9 cellular contexts compared by ENCODE assay signal in the genomic region with DNA sequence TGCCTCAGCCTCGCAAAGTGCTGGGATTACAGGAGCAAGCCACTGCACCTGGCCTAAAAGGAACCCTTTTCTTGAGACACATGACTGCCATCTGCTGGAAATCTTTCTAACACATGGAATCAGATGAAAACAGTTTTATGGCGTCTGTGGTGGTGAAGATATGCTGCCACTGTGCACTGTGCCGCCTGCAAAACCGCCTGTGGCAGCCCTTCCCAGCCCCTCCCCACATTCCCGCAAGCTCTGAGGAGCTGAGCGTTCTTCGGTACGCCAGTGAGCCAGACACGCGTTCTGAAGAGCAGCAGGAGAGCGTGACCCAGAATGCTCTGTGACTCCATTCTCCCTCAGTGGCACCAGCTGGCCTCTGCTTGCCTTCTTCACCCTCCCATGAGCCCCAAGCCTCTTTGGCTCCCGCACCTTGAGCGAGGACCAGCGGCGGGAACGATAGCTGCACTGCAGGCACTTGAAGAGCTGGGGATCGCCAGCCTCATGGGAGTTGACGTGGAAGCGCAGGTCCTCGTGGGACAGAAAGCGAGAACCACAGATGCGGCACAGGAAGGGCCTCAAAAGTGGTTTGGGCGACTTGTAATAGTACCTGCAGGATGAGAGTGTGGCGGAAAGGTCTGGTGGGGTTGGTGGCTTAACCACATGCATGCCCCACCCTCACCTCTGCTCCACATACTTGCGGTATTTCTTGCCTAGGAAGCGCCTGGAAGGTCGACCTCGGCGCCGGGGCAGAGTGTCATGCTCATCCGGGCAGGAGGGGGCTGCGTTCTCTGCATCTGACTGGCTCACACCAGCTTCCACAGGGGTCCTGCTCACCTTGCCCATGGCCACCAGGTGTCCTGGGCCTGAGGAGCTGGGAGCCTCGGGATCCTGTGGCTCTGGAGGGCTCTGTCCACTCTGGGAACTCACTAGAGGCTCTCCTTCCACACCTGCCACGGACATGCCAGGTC. TPM values are rescaled to one million over a fixed set of nuclear protein-coding genes. Genes with fewer than 3 reads are reported as not detected.
DNase-seq lines count a peak whose midpoint lies in the region; ATAC-seq, FAIRE-seq and TF ChIP-seq lines count a peak whose summit lies in the region.
"Had no signal": no experiment of that assay in that cellular context is flagged by ENCODE, and none has a peak within 500 bp of the region (broad histone marks: within the 10 kb centered on the region; RNA-seq: fewer than 3 reads in every experiment).

No MANE protein-coding gene starts in this region.

- H3K9me3 Mint-ChIP-seq in stimulated activated naive B cell treated with anti-CD40 and anti-IgM and Interleukin-4, amounts not matched to agents 10 μg/mL and 1 μg/mL and 100 μg/mL, for 72 hours, result no peaks in the 10 kb centered on the region

- peaks cover 56 to 67% of the 10 kb centered on the region in 2 donors for H3K36me3 Mint-ChIP-seq in stimulated activated naive B cell treated with anti-CD40 and anti-IgM and Interleukin-4, amounts not matched to agents 10 μg/mL and 1 μg/mL and 100 μg/mL, for 72 hours

- H3K27ac ChIP-seq in gastroesophageal sphincter, result no peak overlapping the region
- H3K27ac ChIP-seq: upper lobe of left lung had no signal

- H3K27me3 Mint-ChIP-seq in stimulated activated naive B cell treated with anti-CD40 and anti-IgM and Interleukin-4, amounts not matched to agents 10 μg/mL and 1 μg/mL and 100 μg/mL, for 72 hours, result no peaks in the 10 kb centered on the region

- no peak overlapping the region for H3K4me3 Mint-ChIP-seq in stimulated activated naive B cell treated with anti-CD40 and anti-IgM and Interleukin-4, amounts not matched to agents 10 μg/mL and 1 μg/mL and 100 μg/mL, for 72 hours

- peak; percentile 62 for DNase-seq in COR-L47 (lab: John Stamatoyannopoulos, UW)
- peak; percentile 59 for DNase-seq in HTR-8/SVneo (ENCODE audit: insufficient read length, low spot score)
- peak; percentile 51 for DNase-seq in RPMI7951 (ENCODE audit: low read depth)
- peak; percentile 16 for DNase-seq in fibroblast of the conjunctiva (ENCODE audit: low read depth)
- no peak for DNase-seq in stimulated activated naive B cell treated with anti-CD40 and anti-IgM and Interleukin-4, amounts not matched to agents 10 μg/mL and 1 μg/mL and 100 μg/mL, for 72 hours
- DNase-seq in amygdala (lab: John Stamatoyannopoulos, UW), result no peak
- DNase-seq: upper lobe of left lung had no signal

- peak; percentile 33 for FAIRE-seq in HTR-8/SVneo (lab: Jason Lieb, UNC)

- no peak overlapping the region for H3K4me3 ChIP-seq in gastroesophageal sphincter
- H3K4me3 ChIP-seq: upper lobe of left lung had no signal

- TF ChIP-seq EP300 in gastroesophageal sphincter (IDR thresholded peaks at IDR 0.05), result no peak

- peak in 1 of 4 experiments; percentile 36 for TF ChIP-seq CTCF in gastroesophageal sphincter (IDR thresholded peaks at IDR 0.05)

- no peak for ATAC-seq in stimulated activated naive B cell treated with anti-CD40 and anti-IgM and Interleukin-4, amounts not matched to agents 10 μg/mL and 1 μg/mL and 100 μg/mL, for 72 hours (replicated peaks)
- ATAC-seq in gastroesophageal sphincter (no peak), GM21367 (IDR thresholded peaks at IDR 0.05; ENCODE audit: unreplicated experiment) (no peak)

- H3K36me3 ChIP-seq in gastroesophageal sphincter, result peaks cover 0 to 100% of the 10 kb centered on the region in 2 donors

- TF ChIP-seq POLR2A in gastroesophageal sphincter (IDR thresholded peaks at IDR 0.05), result no peak

- H3K27me3 ChIP-seq in gastroesophageal sphincter, result no peaks in the 10 kb centered on the region
- H3K27me3 ChIP-seq: upper lobe of left lung had no signal

- H3K27ac Mint-ChIP-seq in stimulated activated naive B cell treated with anti-CD40 and anti-IgM and Interleukin-4, amounts not matched to agents 10 μg/mL and 1 μg/mL and 100 μg/mL, for 72 hours, result peak overlapping the region; percentile 47

- H3K4me1 Mint-ChIP-seq in stimulated activated naive B cell treated with anti-CD40 and anti-IgM and Interleukin-4, amounts not matched to agents 10 μg/mL and 1 μg/mL and 100 μg/mL, for 72 hours, result peaks cover 15 to 16% of the 10 kb centered on the region in 2 donors

- WGBS in gastroesophageal sphincter (ENCODE audit: low coverage in 1 of 2), 2 donors, result 71% methylated on average over 7 of the region's 34 CpGs; no CpG with 5 or more reads in 1 of the 2 donors

- no peaks in the 10 kb centered on the region for H3K9me3 ChIP-seq in gastroesophageal sphincter
- H3K9me3 ChIP-seq: upper lobe of left lung had no signal

- peaks cover 0 to under 1% (median 0%) of the 10 kb centered on the region in 3 donors for H3K4me1 ChIP-seq in gastroesophageal sphincter

RNA-seq across cellular contexts. Expression of gene ZNF335, which starts 8.7 kb away (rescaled TPM):
- total RNA-seq in RPMI7951 (2014; rRNA removed; shearing (Covaris generic)), result 11.9 and 12.0 TPM in 2 replicates
- 10 to 100 TPM in 3 of 4 donors, 1 to 10 TPM in 1; 7.5 to 17.9 (median 16.5) TPM for total RNA-seq in gastroesophageal sphincter

RNA-seq across cellular contexts. Expression of gene PCIF1, which starts 28.9 kb away (rescaled TPM):
- 11.5 and 13.6 TPM in 2 replicates for total RNA-seq in RPMI7951 (2014; rRNA removed; shearing (Covaris generic))
- 10 to 100 TPM; 21.5 to 45.3 (median 39.2) TPM for total RNA-seq in gastroesophageal sphincter

RNA-seq across cellular contexts. Expression of gene MMP9, which starts 45.4 kb away (rescaled TPM):
- total RNA-seq in RPMI7951 (2014; rRNA removed; shearing (Covaris generic)), result 3.0 and 4.7 TPM in 2 replicates
- total RNA-seq in gastroesophageal sphincter, result 1 to 10 TPM in 2 of 4 donors, under 1 TPM in 1, not detected in 1; 0.15 to 3.9 (median 1.2) TPM

RNA-seq across cellular contexts. Expression of gene PLTP, which starts 51.4 kb away (rescaled TPM):
- 36.8 and 47.1 TPM in 2 replicates for total RNA-seq in RPMI7951 (2014; rRNA removed; shearing (Covaris generic))
- total RNA-seq in gastroesophageal sphincter, result 100 to 1,000 TPM in 3 of 4 donors, 10 to 100 TPM in 1; 45.6 to 456 (median 177) TPM

Comparison
In these comparisons a context has a peak if more than half of its experiments do, and no peak if none do; other contexts are left out.
1. DNase-seq: peak in COR-L47 (single experiment), HTR-8/SVneo (single experiment), RPMI7951 (single experiment) and fibroblast of the conjunctiva (single experiment); none in stimulated activated naive B cell treated with anti-CD40 and anti-IgM and Interleukin-4, amounts not matched to agents 10 μg/mL and 1 μg/mL and 100 μg/mL, for 72 hours (single experiment) and amygdala (0 of 56).